ENCODE assay signal across 1 cellular context in genomic region chr12:124920353-124920935, GRCh38.
TF ChIP-seq lines count a peak whose summit lies in the region.

No MANE protein-coding gene starts in this region.

TF ChIP-seq in HCT116, 20 proteins besides CTCF, POLR2A, EP300 and RAD21 (continued from another document):
- no peak for TF ChIP-seq REST (IDR thresholded peaks at IDR 0.05; ENCODE audit: low read depth)
